Comparison of ENCODE assay signal across 1 cellular context in genomic region chr1:94949681-94950661, GRCh38.
A peak's percentile ranks its signal among the peaks of the same experiment; 100 is the strongest.
TF ChIP-seq lines count a peak whose summit lies in the region.

No MANE protein-coding gene starts in this region.

TF ChIP-seq in HepG2, 621 proteins besides CTCF, POLR2A, EP300 and RAD21 (continued from another document and continues in another):
- TF ChIP-seq ARID5B (CRISPR knock-in tag; IDR thresholded peaks at IDR 0.05), result peak; percentile 61
- TF ChIP-seq ELF3 (CRISPR knock-in tag; IDR thresholded peaks at IDR 0.05), result 0 out of 2 replicates have a peak, but pooled peaks have one; percentile 15
- TF ChIP-seq YEATS2 (CRISPR knock-in tag; IDR thresholded peaks at IDR 0.05; ENCODE audit: borderline replicate concordance), result no peak
- no peak for TF ChIP-seq ZNF44 (CRISPR knock-in tag; IDR thresholded peaks at IDR 0.05)
- no peak for TF ChIP-seq ZNF143 (CRISPR knock-in tag; IDR thresholded peaks at IDR 0.05)
- TF ChIP-seq MAFK (conservative IDR thresholded peaks at IDR 0.05 in 1 of 2, IDR thresholded peaks at IDR 0.05 in 1 of 2; ENCODE audit: low read length in 2 of 2), result no peak
- TF ChIP-seq ZFP1 (CRISPR knock-in tag; IDR thresholded peaks at IDR 0.05), result no peak
- no peak for TF ChIP-seq ZNF446 (CRISPR knock-in tag; IDR thresholded peaks at IDR 0.05)
- TF ChIP-seq ARNT (IDR thresholded peaks at IDR 0.05), result no peak
- 0 out of 2 replicates have a peak, but pooled peaks have one; percentile 43 for TF ChIP-seq HIC2 (CRISPR knock-in tag; IDR thresholded peaks at IDR 0.05; ENCODE audit: low read depth)
- TF ChIP-seq SOX5 (CRISPR knock-in tag; IDR thresholded peaks at IDR 0.05; ENCODE audit: borderline replicate concordance), result peak; percentile 73; the same call in 1 of the 2 replicates
- no peak for TF ChIP-seq ZNF280B (CRISPR knock-in tag; IDR thresholded peaks at IDR 0.05; ENCODE audit: borderline replicate concordance)
- peak; percentile 64; the same call in 1 of the 2 replicates for TF ChIP-seq HMG20B (CRISPR knock-in tag; conservative IDR thresholded peaks at IDR 0.05)
- peak; percentile 53; the same call in 1 of the 2 replicates for TF ChIP-seq HMG20A (CRISPR knock-in tag; IDR thresholded peaks at IDR 0.05; ENCODE audit: borderline replicate concordance)
- peak; percentile 59; the same call in 1 of the 2 replicates for TF ChIP-seq TGIF2 (CRISPR knock-in tag; IDR thresholded peaks at IDR 0.05)
- 0 out of 2 replicates have a peak, but pooled peaks have one; percentile 45 for TF ChIP-seq NFKBIZ (CRISPR knock-in tag; IDR thresholded peaks at IDR 0.05)
- TF ChIP-seq SRF (IDR thresholded peaks at IDR 0.05; ENCODE audit: low read depth, low read length), result no peak
- no peak for TF ChIP-seq JUN (CRISPR knock-in tag; IDR thresholded peaks at IDR 0.05)
- peak; percentile 65; the same call in 1 of the 2 replicates for TF ChIP-seq ZBTB34 (CRISPR knock-in tag; IDR thresholded peaks at IDR 0.05)
- TF ChIP-seq GFI1 (CRISPR knock-in tag; IDR thresholded peaks at IDR 0.05; ENCODE audit: borderline replicate concordance), result peak; percentile 75; the same call in 1 of the 2 replicates
- no peak for TF ChIP-seq ETV6 (CRISPR knock-in tag; conservative IDR thresholded peaks at IDR 0.05)
- no peak for TF ChIP-seq ZNF616 (CRISPR knock-in tag; IDR thresholded peaks at IDR 0.05; ENCODE audit: low read depth)
- TF ChIP-seq ZEB1 (IDR thresholded peaks at IDR 0.05; ENCODE audit: insufficient replicate concordance, low read depth), result no peak
- TF ChIP-seq DRAP1 (CRISPR knock-in tag; IDR thresholded peaks at IDR 0.05), result no peak
- peak; percentile 61 for TF ChIP-seq TEAD3 (CRISPR knock-in tag; optimal IDR thresholded peaks at IDR 0.05; ENCODE audit: borderline replicate concordance)
- no peak for TF ChIP-seq CEBPZ (IDR thresholded peaks at IDR 0.05; ENCODE audit: low read length)
- TF ChIP-seq FOXA3 (CRISPR knock-in tag; IDR thresholded peaks at IDR 0.05), result peak; percentile 35; the same call in 1 of the 2 replicates
- no peak for TF ChIP-seq CBFB (CRISPR knock-in tag; IDR thresholded peaks at IDR 0.05)
- no peak for TF ChIP-seq PITX1 (CRISPR knock-in tag; IDR thresholded peaks at IDR 0.05)
- no peak for TF ChIP-seq ZSCAN9 (CRISPR knock-in tag; IDR thresholded peaks at IDR 0.05; ENCODE audit: borderline replicate concordance)
- TF ChIP-seq BCL6 (CRISPR knock-in tag; IDR thresholded peaks at IDR 0.05), result 0 out of 2 replicates have a peak, but pooled peaks have one; percentile 12
- TF ChIP-seq ZNF652 (CRISPR knock-in tag; IDR thresholded peaks at IDR 0.05; ENCODE audit: borderline replicate concordance, low read depth), result no peak
- TF ChIP-seq CEBPB (IDR thresholded peaks at IDR 0.05; ENCODE audit: borderline replicate concordance, low read depth, low read length), result peak; percentile 79
- TF ChIP-seq ASH2L (IDR thresholded peaks at IDR 0.05; ENCODE audit: insufficient read length, low read depth, low read length), result peak; percentile 23
- no peak for TF ChIP-seq FOXA1 (IDR thresholded peaks at IDR 0.05)
- TF ChIP-seq FOXA1 (CRISPR knock-in tag; IDR thresholded peaks at IDR 0.05), result 0 out of 2 replicates have a peak, but pooled peaks have one; percentile 32
- TF ChIP-seq HNRNPL (IDR thresholded peaks at IDR 0.05; ENCODE audit: low read depth, low read length), result 0 out of 2 replicates have a peak, but pooled peaks have one; percentile 39
- no peak for TF ChIP-seq HOXA3 (CRISPR knock-in tag; IDR thresholded peaks at IDR 0.05)
- TF ChIP-seq CREB1 (IDR thresholded peaks at IDR 0.05), result no peak
- peak; percentile 24; the same call in 1 of the 2 replicates for TF ChIP-seq CREB1 (CRISPR knock-in tag; IDR thresholded peaks at IDR 0.05)
- TF ChIP-seq ZNF768 (CRISPR knock-in tag; IDR thresholded peaks at IDR 0.05), result no peak
- no peak for TF ChIP-seq SOX13 (IDR thresholded peaks at IDR 0.05)
- TF ChIP-seq SOX13 (CRISPR knock-in tag; conservative IDR thresholded peaks at IDR 0.05 in 1 of 2, IDR thresholded peaks at IDR 0.05 in 1 of 2), result peak in 1 of 2 experiments; percentile 84; a peak in 2 of 4 replicates
- TF ChIP-seq CERS6 (CRISPR knock-in tag; IDR thresholded peaks at IDR 0.05), result no peak
- TF ChIP-seq POGK (CRISPR knock-in tag; conservative IDR thresholded peaks at IDR 0.05), result no peak
- no peak for TF ChIP-seq CENPX (CRISPR knock-in tag; IDR thresholded peaks at IDR 0.05)
- TF ChIP-seq SOX6 (IDR thresholded peaks at IDR 0.05), result no peak
- TF ChIP-seq SOX6 (CRISPR knock-in tag; IDR thresholded peaks at IDR 0.05), result peak; percentile 71
- no peak for TF ChIP-seq MAFG (CRISPR knock-in tag; IDR thresholded peaks at IDR 0.05)
- peak; percentile 44; the same call in 1 of the 2 replicates for TF ChIP-seq CEBPG (CRISPR knock-in tag; IDR thresholded peaks at IDR 0.05)
- TF ChIP-seq ONECUT2 (CRISPR knock-in tag; IDR thresholded peaks at IDR 0.05), result no peak
